Comparison of ENCODE assay signal across 1 cellular context in the genomic region with DNA sequence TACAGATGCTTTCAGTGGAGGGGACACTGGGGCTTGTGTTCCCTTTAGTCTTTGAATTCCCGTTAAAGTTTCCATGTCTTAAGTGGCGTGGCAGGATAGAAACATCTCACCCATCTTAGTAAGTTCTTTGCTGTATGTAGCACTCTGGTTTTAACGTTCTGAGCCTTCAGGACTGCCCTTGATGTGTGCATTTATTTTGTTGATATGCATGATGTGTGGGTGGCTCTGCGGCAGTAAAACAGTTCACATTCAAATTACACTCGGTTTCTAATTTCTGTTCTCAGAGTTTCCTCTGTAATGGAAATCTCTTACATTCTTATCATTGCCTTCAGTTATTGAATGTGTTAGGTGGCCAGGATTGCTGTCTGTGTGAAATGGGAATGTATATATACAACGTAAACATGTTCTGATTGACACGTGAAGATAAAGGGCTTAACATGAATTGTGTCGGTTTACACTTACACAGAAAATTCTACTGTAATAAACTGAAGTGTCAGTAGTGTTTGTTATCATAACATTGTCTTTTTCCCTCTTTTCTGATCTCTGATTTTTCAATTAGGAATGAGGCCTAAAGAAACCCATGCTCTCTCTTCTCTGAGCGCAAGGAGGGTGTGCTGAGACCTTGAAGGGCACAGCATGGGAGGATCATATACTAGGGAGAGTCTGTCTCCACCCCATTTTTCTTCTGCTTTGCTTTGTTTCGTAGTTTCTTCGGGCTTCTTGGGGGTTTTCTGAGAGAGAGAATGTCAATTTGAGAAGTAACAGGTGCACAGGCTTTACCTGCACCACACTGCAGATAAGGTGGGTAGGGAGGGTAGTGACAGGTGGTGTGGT.
TF ChIP-seq lines count a peak whose summit lies in the region.

No MANE protein-coding gene starts in this region.

TF ChIP-seq in GM23338, 12 proteins besides CTCF, POLR2A, EP300 and RAD21:
- no peak for TF ChIP-seq CREB1 (CRISPR knock-in tag; IDR thresholded peaks at IDR 0.05; ENCODE audit: low read depth)
- no peak for TF ChIP-seq JUNB (IDR thresholded peaks at IDR 0.05; ENCODE audit: unreplicated experiment)
- TF ChIP-seq STAT1 (IDR thresholded peaks at IDR 0.05; ENCODE audit: unreplicated experiment): no peak
- TF ChIP-seq ZNF114 (CRISPR knock-in tag; IDR thresholded peaks at IDR 0.05): no peak
- TF ChIP-seq, protein P1, sequence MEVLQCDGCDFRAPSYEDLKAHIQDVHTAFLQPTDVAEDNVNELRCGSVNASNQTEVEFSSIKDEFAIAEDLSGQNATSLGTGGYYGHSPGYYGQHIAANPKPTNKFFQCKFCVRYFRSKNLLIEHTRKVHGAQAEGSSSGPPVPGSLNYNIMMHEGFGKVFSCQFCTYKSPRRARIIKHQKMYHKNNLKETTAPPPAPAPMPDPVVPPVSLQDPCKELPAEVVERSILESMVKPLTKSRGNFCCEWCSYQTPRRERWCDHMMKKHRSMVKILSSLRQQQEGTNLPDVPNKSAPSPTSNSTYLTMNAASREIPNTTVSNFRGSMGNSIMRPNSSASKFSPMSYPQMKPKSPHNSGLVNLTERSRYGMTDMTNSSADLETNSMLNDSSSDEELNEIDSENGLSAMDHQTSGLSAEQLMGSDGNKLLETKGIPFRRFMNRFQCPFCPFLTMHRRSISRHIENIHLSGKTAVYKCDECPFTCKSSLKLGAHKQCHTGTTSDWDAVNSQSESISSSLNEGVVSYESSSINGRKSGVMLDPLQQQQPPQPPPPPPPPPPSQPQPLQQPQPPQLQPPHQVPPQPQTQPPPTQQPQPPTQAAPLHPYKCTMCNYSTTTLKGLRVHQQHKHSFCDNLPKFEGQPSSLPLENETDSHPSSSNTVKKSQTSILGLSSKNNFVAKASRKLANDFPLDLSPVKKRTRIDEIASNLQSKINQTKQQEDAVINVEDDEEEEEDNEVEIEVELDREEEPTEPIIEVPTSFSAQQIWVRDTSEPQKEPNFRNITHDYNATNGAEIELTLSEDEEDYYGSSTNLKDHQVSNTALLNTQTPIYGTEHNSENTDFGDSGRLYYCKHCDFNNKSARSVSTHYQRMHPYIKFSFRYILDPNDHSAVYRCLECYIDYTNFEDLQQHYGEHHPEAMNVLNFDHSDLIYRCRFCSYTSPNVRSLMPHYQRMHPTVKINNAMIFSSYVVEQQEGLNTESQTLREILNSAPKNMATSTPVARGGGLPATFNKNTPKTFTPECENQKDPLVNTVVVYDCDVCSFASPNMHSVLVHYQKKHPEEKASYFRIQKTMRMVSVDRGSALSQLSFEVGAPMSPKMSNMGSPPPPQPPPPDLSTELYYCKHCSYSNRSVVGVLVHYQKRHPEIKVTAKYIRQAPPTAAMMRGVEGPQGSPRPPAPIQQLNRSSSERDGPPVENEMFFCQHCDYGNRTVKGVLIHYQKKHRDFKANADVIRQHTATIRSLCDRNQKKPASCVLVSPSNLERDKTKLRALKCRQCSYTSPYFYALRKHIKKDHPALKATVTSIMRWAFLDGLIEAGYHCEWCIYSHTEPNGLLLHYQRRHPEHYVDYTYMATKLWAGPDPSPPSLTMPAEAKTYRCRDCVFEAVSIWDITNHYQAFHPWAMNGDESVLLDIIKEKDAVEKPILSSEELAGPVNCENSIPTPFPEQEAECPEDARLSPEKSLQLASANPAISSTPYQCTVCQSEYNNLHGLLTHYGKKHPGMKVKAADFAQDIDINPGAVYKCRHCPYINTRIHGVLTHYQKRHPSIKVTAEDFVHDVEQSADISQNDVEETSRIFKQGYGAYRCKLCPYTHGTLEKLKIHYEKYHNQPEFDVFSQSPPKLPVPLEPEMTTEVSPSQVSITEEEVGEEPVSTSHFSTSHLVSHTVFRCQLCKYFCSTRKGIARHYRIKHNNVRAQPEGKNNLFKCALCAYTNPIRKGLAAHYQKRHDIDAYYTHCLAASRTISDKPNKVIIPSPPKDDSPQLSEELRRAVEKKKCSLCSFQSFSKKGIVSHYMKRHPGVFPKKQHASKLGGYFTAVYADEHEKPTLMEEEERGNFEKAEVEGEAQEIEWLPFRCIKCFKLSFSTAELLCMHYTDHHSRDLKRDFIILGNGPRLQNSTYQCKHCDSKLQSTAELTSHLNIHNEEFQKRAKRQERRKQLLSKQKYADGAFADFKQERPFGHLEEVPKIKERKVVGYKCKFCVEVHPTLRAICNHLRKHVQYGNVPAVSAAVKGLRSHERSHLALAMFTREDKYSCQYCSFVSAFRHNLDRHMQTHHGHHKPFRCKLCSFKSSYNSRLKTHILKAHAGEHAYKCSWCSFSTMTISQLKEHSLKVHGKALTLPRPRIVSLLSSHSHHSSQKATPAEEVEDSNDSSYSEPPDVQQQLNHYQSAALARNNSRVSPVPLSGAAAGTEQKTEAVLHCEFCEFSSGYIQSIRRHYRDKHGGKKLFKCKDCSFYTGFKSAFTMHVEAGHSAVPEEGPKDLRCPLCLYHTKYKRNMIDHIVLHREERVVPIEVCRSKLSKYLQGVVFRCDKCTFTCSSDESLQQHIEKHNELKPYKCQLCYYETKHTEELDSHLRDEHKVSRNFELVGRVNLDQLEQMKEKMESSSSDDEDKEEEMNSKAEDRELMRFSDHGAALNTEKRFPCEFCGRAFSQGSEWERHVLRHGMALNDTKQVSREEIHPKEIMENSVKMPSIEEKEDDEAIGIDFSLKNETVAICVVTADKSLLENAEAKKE (CRISPR knock-in tag; IDR thresholded peaks at IDR 0.05): no peak
- TF ChIP-seq, protein P2, sequence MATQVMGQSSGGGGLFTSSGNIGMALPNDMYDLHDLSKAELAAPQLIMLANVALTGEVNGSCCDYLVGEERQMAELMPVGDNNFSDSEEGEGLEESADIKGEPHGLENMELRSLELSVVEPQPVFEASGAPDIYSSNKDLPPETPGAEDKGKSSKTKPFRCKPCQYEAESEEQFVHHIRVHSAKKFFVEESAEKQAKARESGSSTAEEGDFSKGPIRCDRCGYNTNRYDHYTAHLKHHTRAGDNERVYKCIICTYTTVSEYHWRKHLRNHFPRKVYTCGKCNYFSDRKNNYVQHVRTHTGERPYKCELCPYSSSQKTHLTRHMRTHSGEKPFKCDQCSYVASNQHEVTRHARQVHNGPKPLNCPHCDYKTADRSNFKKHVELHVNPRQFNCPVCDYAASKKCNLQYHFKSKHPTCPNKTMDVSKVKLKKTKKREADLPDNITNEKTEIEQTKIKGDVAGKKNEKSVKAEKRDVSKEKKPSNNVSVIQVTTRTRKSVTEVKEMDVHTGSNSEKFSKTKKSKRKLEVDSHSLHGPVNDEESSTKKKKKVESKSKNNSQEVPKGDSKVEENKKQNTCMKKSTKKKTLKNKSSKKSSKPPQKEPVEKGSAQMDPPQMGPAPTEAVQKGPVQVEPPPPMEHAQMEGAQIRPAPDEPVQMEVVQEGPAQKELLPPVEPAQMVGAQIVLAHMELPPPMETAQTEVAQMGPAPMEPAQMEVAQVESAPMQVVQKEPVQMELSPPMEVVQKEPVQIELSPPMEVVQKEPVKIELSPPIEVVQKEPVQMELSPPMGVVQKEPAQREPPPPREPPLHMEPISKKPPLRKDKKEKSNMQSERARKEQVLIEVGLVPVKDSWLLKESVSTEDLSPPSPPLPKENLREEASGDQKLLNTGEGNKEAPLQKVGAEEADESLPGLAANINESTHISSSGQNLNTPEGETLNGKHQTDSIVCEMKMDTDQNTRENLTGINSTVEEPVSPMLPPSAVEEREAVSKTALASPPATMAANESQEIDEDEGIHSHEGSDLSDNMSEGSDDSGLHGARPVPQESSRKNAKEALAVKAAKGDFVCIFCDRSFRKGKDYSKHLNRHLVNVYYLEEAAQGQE (IDR thresholded peaks at IDR 0.05; ENCODE audit: unreplicated experiment): no peak
- no peak for TF ChIP-seq EZH2 (IDR thresholded peaks at IDR 0.05; ENCODE audit: low read depth, unreplicated experiment)
- TF ChIP-seq NANOG (IDR thresholded peaks at IDR 0.05; ENCODE audit: borderline replicate concordance): no peak
- TF ChIP-seq POLR2AphosphoS5 (IDR thresholded peaks at IDR 0.05; ENCODE audit: low read depth): no peak
- TF ChIP-seq, protein P3, sequence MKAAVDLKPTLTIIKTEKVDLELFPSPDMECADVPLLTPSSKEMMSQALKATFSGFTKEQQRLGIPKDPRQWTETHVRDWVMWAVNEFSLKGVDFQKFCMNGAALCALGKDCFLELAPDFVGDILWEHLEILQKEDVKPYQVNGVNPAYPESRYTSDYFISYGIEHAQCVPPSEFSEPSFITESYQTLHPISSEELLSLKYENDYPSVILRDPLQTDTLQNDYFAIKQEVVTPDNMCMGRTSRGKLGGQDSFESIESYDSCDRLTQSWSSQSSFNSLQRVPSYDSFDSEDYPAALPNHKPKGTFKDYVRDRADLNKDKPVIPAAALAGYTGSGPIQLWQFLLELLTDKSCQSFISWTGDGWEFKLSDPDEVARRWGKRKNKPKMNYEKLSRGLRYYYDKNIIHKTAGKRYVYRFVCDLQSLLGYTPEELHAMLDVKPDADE (IDR thresholded peaks at IDR 0.05): no peak
- no peak for TF ChIP-seq EZH2phosphoT487 (IDR thresholded peaks at IDR 0.05; ENCODE audit: unreplicated experiment)
- TF ChIP-seq ZNF331 (CRISPR knock-in tag; IDR thresholded peaks at IDR 0.05; ENCODE audit: low read depth): no peak
